ENCODE assay signal across 9 cellular contexts in the genomic region with DNA sequence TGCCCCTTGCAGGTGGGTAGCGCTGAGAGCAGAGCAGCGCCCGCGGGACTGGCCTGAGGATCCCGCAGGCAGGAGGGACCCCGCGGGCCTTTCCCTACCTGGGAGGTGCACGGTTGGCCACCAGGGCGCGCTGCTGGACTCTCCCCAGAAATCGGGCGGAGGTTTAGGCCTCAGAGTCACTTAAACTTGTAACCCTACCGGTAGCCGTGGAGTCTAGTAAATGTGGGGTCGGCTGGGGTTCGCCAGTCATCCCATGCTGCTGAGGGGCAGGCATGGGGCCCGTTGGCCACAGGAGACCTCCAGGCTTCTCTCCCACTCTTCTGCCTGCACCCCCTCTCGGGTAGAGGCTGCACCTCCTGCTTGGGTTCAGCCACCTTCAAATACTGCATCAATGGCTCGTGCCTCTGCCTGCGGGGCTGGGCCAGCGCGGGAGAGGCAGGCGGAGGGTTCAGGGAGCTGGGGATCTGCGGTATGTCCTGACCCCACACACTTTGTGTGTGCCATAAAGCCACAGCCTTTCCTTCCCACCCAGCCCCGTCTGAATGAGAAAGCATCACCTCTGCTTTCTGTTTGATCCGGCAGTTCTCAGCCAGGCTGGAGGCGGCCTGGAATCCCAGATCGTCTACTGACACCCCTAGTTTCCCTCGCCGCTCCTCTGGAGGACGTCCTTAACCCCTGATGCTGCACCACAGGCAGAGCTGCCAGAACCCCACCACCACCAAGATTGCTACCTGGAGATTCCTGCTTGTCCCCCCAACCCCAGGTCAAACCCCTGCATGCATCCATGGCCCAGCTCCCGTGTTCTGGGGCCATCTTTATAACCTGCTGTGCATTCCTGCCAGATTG. TPM values are rescaled to one million over a fixed set of nuclear protein-coding genes. Genes with fewer than 3 reads are reported as not detected.
DNase-seq lines count a peak whose midpoint lies in the region; ATAC-seq and TF ChIP-seq lines count a peak whose summit lies in the region.
"Had no signal": no experiment of that assay in that cellular context is flagged by ENCODE, and none has a peak within 500 bp of the region (broad histone marks: within the 10 kb centered on the region; RNA-seq: fewer than 3 reads in every experiment).

No MANE protein-coding gene starts in this region.

- H3K36me3 Mint-ChIP-seq in activated T-helper 1 cell treated with anti-CD3 and anti-CD28 coated beads, Interleukin-12 subunit alpha, Interleukin-12 subunit beta, Interleukin-2, Interleukin-4 antibody, amounts not matched to agents 30 ng/mL and 10 ng/mL and 1 ng/mL, durations not matched to agents 14 hours and 24 hours and 36 hours (ENCODE audit: low read depth): no peaks in the 10 kb centered on the region
- no peaks in the 10 kb centered on the region for H3K36me3 Mint-ChIP-seq in type B pancreatic cell

- peak overlapping the region; percentile 65 for H2AK5ac ChIP-seq in trophoblast cell (ENCODE audit: low read length)

- H3K4me3 Mint-ChIP-seq in activated T-helper 1 cell treated with anti-CD3 and anti-CD28 coated beads, Interleukin-12 subunit alpha, Interleukin-12 subunit beta, Interleukin-2, Interleukin-4 antibody, amounts not matched to agents 30 ng/mL and 10 ng/mL and 1 ng/mL, durations not matched to agents 14 hours and 24 hours and 36 hours: no peak overlapping the region
- H3K4me3 Mint-ChIP-seq in type B pancreatic cell: no peak overlapping the region

- H3K9me3 ChIP-seq in gastroesophageal sphincter (no peaks in the 10 kb centered on the region), trophoblast cell (ENCODE audit: insufficient read depth, low read depth, low read length) (no peaks in the 10 kb centered on the region)

- H3K23ac ChIP-seq in trophoblast cell (ENCODE audit: low read length): no peak overlapping the region

- peak overlapping the region; percentile 61 for H4K8ac ChIP-seq in trophoblast cell (ENCODE audit: low read depth, low read length)

- no peak overlapping the region for H3K4me3 ChIP-seq in gastroesophageal sphincter
- H3K4me3 ChIP-seq in trophoblast cell (ENCODE audit: low read depth, low read length): no peak overlapping the region

- H2AFZ ChIP-seq in trophoblast cell (ENCODE audit: insufficient read depth, low read length, poor library complexity): peak overlapping the region; percentile 3

- no peaks in the 10 kb centered on the region for H3K36me3 ChIP-seq in gastroesophageal sphincter
- no peaks in the 10 kb centered on the region for H3K36me3 ChIP-seq in trophoblast cell (ENCODE audit: control insufficient read depth in 1 of 2, insufficient read depth in 2 of 2, low read length in 2 of 2)

- peaks cover 3% of the 10 kb centered on the region for H3K79me1 ChIP-seq in trophoblast cell (ENCODE audit: low read length)

- H2BK120ac ChIP-seq in trophoblast cell (ENCODE audit: insufficient read depth, low read length, poor library complexity): no peak overlapping the region

- peak overlapping the region; percentile 15 for H3K14ac ChIP-seq in trophoblast cell (ENCODE audit: low read length)

- no peak overlapping the region for H3K9ac ChIP-seq in trophoblast cell (ENCODE audit: low read length)

- H3K79me2 ChIP-seq in trophoblast cell (ENCODE audit: control insufficient read depth, insufficient read depth, low read length, poor library complexity): no peaks in the 10 kb centered on the region

- no peak for TF ChIP-seq POLR2A in gastroesophageal sphincter (IDR thresholded peaks at IDR 0.05)

- peaks cover 5% of the 10 kb centered on the region for H3K27me3 Mint-ChIP-seq in activated T-helper 1 cell treated with anti-CD3 and anti-CD28 coated beads, Interleukin-12 subunit alpha, Interleukin-12 subunit beta, Interleukin-2, Interleukin-4 antibody, amounts not matched to agents 30 ng/mL and 10 ng/mL and 1 ng/mL, durations not matched to agents 14 hours and 24 hours and 36 hours (ENCODE audit: insufficient read depth)
- no peaks in the 10 kb centered on the region for H3K27me3 Mint-ChIP-seq in type B pancreatic cell

- no peak for TF ChIP-seq EP300 in gastroesophageal sphincter (IDR thresholded peaks at IDR 0.05)

- H4K12ac ChIP-seq in trophoblast cell (ENCODE audit: low read depth, low read length): peak overlapping the region; percentile 11

- peak overlapping the region; percentile 7 for H4K91ac ChIP-seq in trophoblast cell (ENCODE audit: low read depth, low read length)

- H2BK12ac ChIP-seq in trophoblast cell (ENCODE audit: low read length): peak overlapping the region; percentile 79

- H3K4me1 ChIP-seq in gastroesophageal sphincter (peaks cover 0 to 17% (median 7%) of the 10 kb centered on the region in 3 donors), trophoblast cell (ENCODE audit: control insufficient read depth in 1 of 2, insufficient read depth in 2 of 2, low read length in 2 of 2) (peaks cover 3 to 8% of the 10 kb centered on the region in 2 experiments)

- WGBS in gastroesophageal sphincter (ENCODE audit: low coverage in 1 of 2), 2 donors: 4 to 59% methylated on average over 5 to 10 of the region's 32 CpGs
- no CpG with 5 or more reads among the region's 32 CpGs for WGBS in trophoblast cell (ENCODE audit: extremely low coverage, insufficient coverage, insufficient read length)

- H3K27ac ChIP-seq in gastroesophageal sphincter: no peak overlapping the region
- no peak overlapping the region for H3K27ac ChIP-seq in trophoblast cell (ENCODE audit: low read depth, low read length)

- H3K4me1 Mint-ChIP-seq in activated T-helper 1 cell treated with anti-CD3 and anti-CD28 coated beads, Interleukin-12 subunit alpha, Interleukin-12 subunit beta, Interleukin-2, Interleukin-4 antibody, amounts not matched to agents 30 ng/mL and 10 ng/mL and 1 ng/mL, durations not matched to agents 14 hours and 24 hours and 36 hours (ENCODE audit: low read depth): peaks cover 14% of the 10 kb centered on the region
- H3K4me1 Mint-ChIP-seq in type B pancreatic cell (ENCODE audit: unreplicated experiment): peaks cover 20% of the 10 kb centered on the region

- no peaks in the 10 kb centered on the region for H3K27me3 ChIP-seq in gastroesophageal sphincter
- H3K27me3 ChIP-seq in trophoblast cell (ENCODE audit: insufficient read depth, low read length): no peaks in the 10 kb centered on the region

- H3K4ac ChIP-seq in trophoblast cell (ENCODE audit: low read depth, low read length): no peak overlapping the region

- H3K18ac ChIP-seq in trophoblast cell (ENCODE audit: low read length): no peak overlapping the region

- H3K4me2 ChIP-seq in trophoblast cell (ENCODE audit: low read length): no peak overlapping the region

- H3K27ac Mint-ChIP-seq in activated T-helper 1 cell treated with anti-CD3 and anti-CD28 coated beads, Interleukin-12 subunit alpha, Interleukin-12 subunit beta, Interleukin-2, Interleukin-4 antibody, amounts not matched to agents 30 ng/mL and 10 ng/mL and 1 ng/mL, durations not matched to agents 14 hours and 24 hours and 36 hours: no peak overlapping the region
- H3K27ac Mint-ChIP-seq in type B pancreatic cell: peak overlapping the region; percentile 36

- TF ChIP-seq CTCF in gastroesophageal sphincter (IDR thresholded peaks at IDR 0.05) (peak; percentile 80 to 95 (median 84)), type B pancreatic cell (conservative IDR thresholded peaks at IDR 0.05) (peak; percentile 89)

- ATAC-seq in GM21515 (IDR thresholded peaks at IDR 0.05; ENCODE audit: unreplicated experiment): peak; percentile 77
- peak; percentile 88 for ATAC-seq in gastroesophageal sphincter

- no peaks in the 10 kb centered on the region for H3K9me3 Mint-ChIP-seq in activated T-helper 1 cell treated with anti-CD3 and anti-CD28 coated beads, Interleukin-12 subunit alpha, Interleukin-12 subunit beta, Interleukin-2, Interleukin-4 antibody, amounts not matched to agents 30 ng/mL and 10 ng/mL and 1 ng/mL, durations not matched to agents 14 hours and 24 hours and 36 hours
- peaks cover 4% of the 10 kb centered on the region for H3K9me3 Mint-ChIP-seq in type B pancreatic cell

- no peak overlapping the region for H2BK5ac ChIP-seq in trophoblast cell (ENCODE audit: low read depth, low read length, poor library complexity)

- intact Hi-C loops in activated T-helper 1 cell treated with anti-CD3 and anti-CD28 coated beads, Interleukin-12 subunit alpha, Interleukin-12 subunit beta, Interleukin-2, Interleukin-4 antibody, amounts not matched to agents 30 ng/mL and 10 ng/mL and 1 ng/mL, durations not matched to agents 14 hours and 24 hours and 36 hours (cut with micrococcal nuclease): loop anchor here (1.0 to 2.0 kb wide), 6 partner anchors 43 to 368 kb away; a partner anchor contains a TSS

- DNase-seq in D341Med (ENCODE audit: low spot score): peak; percentile 86
- peak; percentile 70 for DNase-seq in HT1080 (ENCODE audit: low read depth)
- peak; percentile 79 for DNase-seq in RKO (ENCODE audit: low spot score)
- peak; percentile 82 for DNase-seq in activated T-helper 1 cell treated with anti-CD3 and anti-CD28 coated beads, Interleukin-12 subunit alpha, Interleukin-12 subunit beta, Interleukin-2, Interleukin-4 antibody, amounts not matched to agents 30 ng/mL and 10 ng/mL and 1 ng/mL, durations not matched to agents 14 hours and 24 hours and 36 hours (ENCODE audit: low spot score)
- DNase-seq in trophoblast cell: peak; percentile 75 to 87
- peak; percentile 87 for DNase-seq in type B pancreatic cell (ENCODE audit: extremely low spot score, unreplicated experiment)

RNA-seq across cellular contexts. Expression of a gene that starts 12.3 kb away (rescaled TPM):
- total RNA-seq in HT1080 (2014; rRNA removed; shearing (Covaris generic)): 0.13 TPM in 1 of 2 replicates, not detected in the other
- polyA plus RNA-seq in HT1080 (2015; cell fraction: cytosol; rRNA removed): not detected in 2 replicates
- polyA plus RNA-seq in HT1080 (2015; cell fraction: nucleus; rRNA removed): not detected in 2 replicates
- total RNA-seq in activated T-helper 1 cell treated with anti-CD3 and anti-CD28 coated beads, Interleukin-12 subunit alpha, Interleukin-12 subunit beta, Interleukin-2, Interleukin-4 antibody, amounts not matched to agents 30 ng/mL and 10 ng/mL and 1 ng/mL, durations not matched to agents 14 hours and 24 hours and 36 hours: 6.5 and 8.9 TPM in 2 replicates
- total RNA-seq in gastroesophageal sphincter (10 to 100 TPM; 21.4 to 71.0 (median 42.4) TPM), type B pancreatic cell (ENCODE audit: low replicate concordance) (37.5 and 42.2 TPM in 2 replicates)
- polyA plus RNA-seq in trophoblast cell (2013): 7.8 and 8.6 TPM in 2 replicates

RNA-seq across cellular contexts. Expression of a gene that starts 24.0 kb away (rescaled TPM):
- total RNA-seq in HT1080 (2014; rRNA removed; shearing (Covaris generic)): 70.8 and 71.4 TPM in 2 replicates
- polyA plus RNA-seq in HT1080 (2015; cell fraction: cytosol; rRNA removed): 46.6 and 74.6 TPM in 2 replicates
- 292 and 299 TPM in 2 replicates for polyA plus RNA-seq in HT1080 (2015; cell fraction: nucleus; rRNA removed)
- 92.4 and 100 TPM in 2 replicates for total RNA-seq in activated T-helper 1 cell treated with anti-CD3 and anti-CD28 coated beads, Interleukin-12 subunit alpha, Interleukin-12 subunit beta, Interleukin-2, Interleukin-4 antibody, amounts not matched to agents 30 ng/mL and 10 ng/mL and 1 ng/mL, durations not matched to agents 14 hours and 24 hours and 36 hours
- total RNA-seq in gastroesophageal sphincter (10 to 100 TPM; 28.9 to 38.0 (median 35.6) TPM), type B pancreatic cell (ENCODE audit: low replicate concordance) (71.1 and 105 TPM in 2 replicates)
- 31.5 and 36.1 TPM in 2 replicates for polyA plus RNA-seq in trophoblast cell (2013)

RNA-seq across cellular contexts. Expression of a gene that starts 24.2 kb away (rescaled TPM):
- 0.13 and 0.43 TPM in 2 replicates for total RNA-seq in HT1080 (2014; rRNA removed; shearing (Covaris generic))
- 0.07 TPM in 1 of 2 replicates, not detected in the other for polyA plus RNA-seq in HT1080 (2015; cell fraction: cytosol; rRNA removed)
- polyA plus RNA-seq in HT1080 (2015; cell fraction: nucleus; rRNA removed): not detected in 2 replicates
- total RNA-seq in activated T-helper 1 cell treated with anti-CD3 and anti-CD28 coated beads, Interleukin-12 subunit alpha, Interleukin-12 subunit beta, Interleukin-2, Interleukin-4 antibody, amounts not matched to agents 30 ng/mL and 10 ng/mL and 1 ng/mL, durations not matched to agents 14 hours and 24 hours and 36 hours: 0.44 and 1.2 TPM in 2 replicates
- not detected for total RNA-seq in gastroesophageal sphincter
- 0.04 TPM in 1 of 2 replicates, not detected in the other for polyA plus RNA-seq in trophoblast cell (2013)
- total RNA-seq in type B pancreatic cell (ENCODE audit: low replicate concordance): not detected in 2 replicates
- total RNA-seq: T-helper 1 cell treated with Interleukin-12 subunit alpha and Interleukin-12 subunit beta and Interleukin-4 antibody, amounts not matched to agents 30 ng/mL and 1 ng/mL, for 36 hours had no signal

RNA-seq across cellular contexts. Expression of a gene that starts 24.2 kb away (rescaled TPM):
- 2.3 and 3.1 TPM in 2 replicates for total RNA-seq in HT1080 (2014; rRNA removed; shearing (Covaris generic))
- 4.9 and 10.0 TPM in 2 replicates for polyA plus RNA-seq in HT1080 (2015; cell fraction: cytosol; rRNA removed)
- polyA plus RNA-seq in HT1080 (2015; cell fraction: nucleus; rRNA removed): 19.0 and 19.5 TPM in 2 replicates
- 19.0 and 19.2 TPM in 2 replicates for total RNA-seq in activated T-helper 1 cell treated with anti-CD3 and anti-CD28 coated beads, Interleukin-12 subunit alpha, Interleukin-12 subunit beta, Interleukin-2, Interleukin-4 antibody, amounts not matched to agents 30 ng/mL and 10 ng/mL and 1 ng/mL, durations not matched to agents 14 hours and 24 hours and 36 hours
- total RNA-seq in gastroesophageal sphincter (10 to 100 TPM; 10.4 to 93.7 (median 42.2) TPM), type B pancreatic cell (ENCODE audit: low replicate concordance) (26.8 and 75.6 TPM in 2 replicates)
- 7.6 and 7.7 TPM in 2 replicates for polyA plus RNA-seq in trophoblast cell (2013)

RNA-seq across cellular contexts. Expression of a gene that starts 44.0 kb away (rescaled TPM):
- 14.5 and 17.0 TPM in 2 replicates for total RNA-seq in HT1080 (2014; rRNA removed; shearing (Covaris generic))
- polyA plus RNA-seq in HT1080 (2015; cell fraction: cytosol; rRNA removed): 48.8 and 54.5 TPM in 2 replicates
- 35.0 and 38.7 TPM in 2 replicates for polyA plus RNA-seq in HT1080 (2015; cell fraction: nucleus; rRNA removed)
- 77.4 and 86.4 TPM in 2 replicates for total RNA-seq in activated T-helper 1 cell treated with anti-CD3 and anti-CD28 coated beads, Interleukin-12 subunit alpha, Interleukin-12 subunit beta, Interleukin-2, Interleukin-4 antibody, amounts not matched to agents 30 ng/mL and 10 ng/mL and 1 ng/mL, durations not matched to agents 14 hours and 24 hours and 36 hours
- 10 to 100 TPM in 1 of 4 donors, not detected in 3; 33.1 TPM for total RNA-seq in gastroesophageal sphincter
- polyA plus RNA-seq in trophoblast cell (2013): 3.6 and 3.8 TPM in 2 replicates
- total RNA-seq in type B pancreatic cell (ENCODE audit: low replicate concordance): 6.6 and 37.3 TPM in 2 replicates
